ENCODE assay signal across 17 cellular contexts in genomic region chr19:41456342-41456918, GRCh38. TPM values are rescaled to one million over a fixed set of nuclear protein-coding genes. Genes with fewer than 3 reads are reported as not detected.
DNase-seq lines count a peak whose midpoint lies in the region; ATAC-seq, FAIRE-seq and TF ChIP-seq lines count a peak whose summit lies in the region.
"Had no signal": no experiment of that assay in that cellular context is flagged by ENCODE, and none has a peak within 500 bp of the region (broad histone marks: within the 10 kb centered on the region; RNA-seq: fewer than 3 reads in every experiment).

No MANE protein-coding gene starts in this region.

- peaks cover 21% of the 10 kb centered on the region for H3K4me1 Mint-ChIP-seq in activated naive CD8-positive, alpha-beta T cell treated with anti-CD3 and anti-CD28 coated beads, Interleukin-2, amount 10 ng/mL, durations not matched to agents 7 days and 5 days
- peaks cover 12% of the 10 kb centered on the region for H3K4me1 Mint-ChIP-seq in activated naive CD8-positive, alpha-beta T cell treated with anti-CD3 and anti-CD28 coated beads, Interleukin-2, amount 50 U/mL, for 24 hours
- no peaks in the 10 kb centered on the region for H3K4me1 Mint-ChIP-seq in progenitor cell of endocrine pancreas (ENCODE audit: low read depth)
- H3K4me1 Mint-ChIP-seq: GM23338 had no signal

- CTCF ChIA-PET in GM12878 (lab: Yijun Ruan, JAX), result interaction anchor here (0.8 to 2.6 kb wide), 13 partner anchors 8 to 142 kb away, joined by 3 to 27 read pairs (median 5); partner anchors contain the start of gene B9D2

- no peaks in the 10 kb centered on the region for H3K9me1 ChIP-seq in keratinocyte (ENCODE audit: control insufficient read depth, extremely low read depth, insufficient read depth, low read length)

- SMC1A ChIA-PET in GM12878 (lab: Charles Lee; ENCODE audit: uncharacterized antibody, unreplicated experiment), result interaction anchor here (0.6 to 2.4 kb wide), 9 partner anchors 11 to 120 kb away, joined by 3 to 7 read pairs (median 5); no protein-coding TSS in a partner anchor

- H4K20me1 ChIP-seq in GM12878 (ENCODE audit: control insufficient read depth, insufficient read depth), result no peaks in the 10 kb centered on the region
- H4K20me1 ChIP-seq in keratinocyte (ENCODE audit: control insufficient read depth, extremely low read depth, insufficient read depth, low read length), result no peaks in the 10 kb centered on the region
- H4K20me1 ChIP-seq: BLaER1 had no signal

- TF ChIP-seq RAD21 in GM12878 (IDR thresholded peaks at IDR 0.05; ENCODE audit: insufficient read depth, low read depth, low read length), result no peak

- no peak for TF ChIP-seq POLR2A in GM12878 (IDR thresholded peaks at IDR 0.05; ENCODE audit: low read depth, low read length)
- no peak for TF ChIP-seq POLR2A in upper lobe of left lung (IDR thresholded peaks at IDR 0.05)

- no peak for DNase-seq in activated naive CD8-positive, alpha-beta T cell treated with anti-CD3 and anti-CD28 coated beads, Interleukin-2, amount 10 ng/mL, durations not matched to agents 7 days and 5 days
- no peak for DNase-seq in activated naive CD8-positive, alpha-beta T cell treated with anti-CD3 and anti-CD28 coated beads, Interleukin-2, amount 50 U/mL, for 24 hours
- no peak for DNase-seq in GM12878 (ENCODE audit: low read depth, low spot score)
- no peak for DNase-seq in keratinocyte (ENCODE audit: low read depth, low spot score)
- no peak for DNase-seq in upper lobe of left lung
- DNase-seq in midbrain (lab: John Stamatoyannopoulos, UW), result no peak
- no peak for DNase-seq in progenitor cell of endocrine pancreas (ENCODE audit: low spot score, unreplicated experiment)
- DNase-seq: NCI-H187 treated with DMSO at 0.1 percent for 48 hours, PC-9 had no signal

- FAIRE-seq in GM12878 (lab: Jason Lieb, UNC) (no peak), keratinocyte (lab: Jason Lieb, UNC) (peak; percentile 17)
- FAIRE-seq: colon, G401.6 had no signal

- RAD21 ChIA-PET in GM12878 (lab: Charles Lee; ENCODE audit: unreplicated experiment), result interaction anchor here (1.9 kb wide), 1 partner anchor 81 kb away, joined by 5 read pairs; no protein-coding TSS in a partner anchor

- H2AFZ ChIP-seq in GM12878 (ENCODE audit: control insufficient read depth, low read depth, low read length) (no peak overlapping the region), keratinocyte (ENCODE audit: control insufficient read depth, low read length) (no peak overlapping the region)
- H2AFZ ChIP-seq: GM23338, PC-9 had no signal

- H3K9me3 ChIP-seq in GM12878 (replicated peaks; ENCODE audit: control insufficient read depth, insufficient read depth, low read length) (no peaks in the 10 kb centered on the region), keratinocyte (ENCODE audit: control insufficient read depth, low read depth, low read length) (no peaks in the 10 kb centered on the region), upper lobe of left lung (no peaks in the 10 kb centered on the region)
- H3K9me3 ChIP-seq: BLaER1, tibial nerve had no signal

- H3K4me3 Mint-ChIP-seq in activated naive CD8-positive, alpha-beta T cell treated with anti-CD3 and anti-CD28 coated beads, Interleukin-2, amount 10 ng/mL, durations not matched to agents 7 days and 5 days, result peak overlapping the region; percentile 70
- H3K4me3 Mint-ChIP-seq in activated naive CD8-positive, alpha-beta T cell treated with anti-CD3 and anti-CD28 coated beads, Interleukin-2, amount 50 U/mL, for 24 hours, result no peak overlapping the region
- H3K4me3 Mint-ChIP-seq in progenitor cell of endocrine pancreas (ENCODE audit: low read depth), result no peak overlapping the region
- H3K4me3 Mint-ChIP-seq: GM23338 had no signal

- no TSS peak for BruUV-seq in GM12878 (replicated peaks; lab: Mats Ljungman, UMichigan)

- ATAC-seq in activated naive CD8-positive, alpha-beta T cell treated with anti-CD3 and anti-CD28 coated beads, Interleukin-2, amount 10 ng/mL, durations not matched to agents 7 days and 5 days (ENCODE audit: low read depth), result no peak
- ATAC-seq in activated naive CD8-positive, alpha-beta T cell treated with anti-CD3 and anti-CD28 coated beads, Interleukin-2, amount 50 U/mL, for 24 hours, result no peak
- ATAC-seq in GM12878 (no peak), upper lobe of left lung (ENCODE audit: low FRiP score in 2 of 2) (no peak), HG02642 (IDR thresholded peaks at IDR 0.05; ENCODE audit: poor library complexity, unreplicated experiment) (no peak)
- ATAC-seq: GM23338 had no signal

- TF ChIP-seq EP300 in GM12878 (IDR thresholded peaks at IDR 0.05; ENCODE audit: borderline replicate concordance in 1 of 2, control insufficient read depth in 1 of 2, low read depth in 2 of 2, low read length in 2 of 2), result no peak
- TF ChIP-seq EP300 in upper lobe of left lung (IDR thresholded peaks at IDR 0.05), result no peak

- H3K79me2 ChIP-seq in GM12878 (ENCODE audit: control insufficient read depth, insufficient read depth, low read length) (no peaks in the 10 kb centered on the region), keratinocyte (ENCODE audit: control insufficient read depth, insufficient read depth, low read length) (no peaks in the 10 kb centered on the region)

- peak overlapping the region; percentile 12; the same call in 1 of the 2 replicates for H3K9ac ChIP-seq in GM12878 (ENCODE audit: control insufficient read depth, insufficient read depth, low read length)
- no peak overlapping the region for H3K9ac ChIP-seq in keratinocyte (ENCODE audit: control insufficient read depth, extremely low read depth, insufficient read depth, low read length)
- H3K9ac ChIP-seq: BLaER1 had no signal

- H3K36me3 ChIP-seq in GM12878 (ENCODE audit: control insufficient read depth in 2 of 2, insufficient read depth in 2 of 2, low read length in 1 of 2) (no peaks in the 10 kb centered on the region), keratinocyte (ENCODE audit: control insufficient read depth in 2 of 2, extremely low read depth in 1 of 2, insufficient read depth in 2 of 2, low read length in 2 of 2) (no peaks in the 10 kb centered on the region), upper lobe of left lung (no peaks in the 10 kb centered on the region)
- H3K36me3 ChIP-seq: BLaER1, tibial nerve had no signal

- H3K4me3 ChIP-seq in GM12878 (no peak overlapping the region), keratinocyte (ENCODE audit: control insufficient read depth in 2 of 3, extremely low read depth in 1 of 3, insufficient read depth in 2 of 3, low read depth in 1 of 3, low read length in 3 of 3) (no peak overlapping the region), upper lobe of left lung (no peak overlapping the region)
- H3K4me3 ChIP-seq: BLaER1, GM23338, PC-9, tibial nerve had no signal

- H3K4me2 ChIP-seq in GM12878 (ENCODE audit: control insufficient read depth, insufficient read depth) (peak overlapping the region; percentile 48; the same call in 1 of the 2 replicates), keratinocyte (ENCODE audit: control insufficient read depth, extremely low read depth, insufficient read depth, low read depth, low read length) (no peak overlapping the region)
- H3K4me2 ChIP-seq: BLaER1, GM23338, PC-9 had no signal

- TF ChIP-seq CTCF in GM12878 (IDR thresholded peaks at IDR 0.05 in 2 of 3, conservative IDR thresholded peaks at IDR 0.05 in 1 of 3; ENCODE audit: control insufficient read depth in 2 of 3, extremely low read depth in 1 of 3, insufficient read depth in 1 of 3, low read depth in 3 of 3, low read length in 3 of 3) (no peak), keratinocyte (optimal IDR thresholded peaks at IDR 0.05 in 1 of 3, IDR thresholded peaks at IDR 0.05 in 1 of 3, conservative IDR thresholded peaks at IDR 0.05 in 1 of 3; ENCODE audit: extremely low read depth in 1 of 3, insufficient read depth in 2 of 3, low read length in 3 of 3) (no peak), upper lobe of left lung (IDR thresholded peaks at IDR 0.05) (no peak), progenitor cell of endocrine pancreas (IDR thresholded peaks at IDR 0.05; ENCODE audit: unreplicated experiment) (no peak)

- H3K27me3 Mint-ChIP-seq in activated naive CD8-positive, alpha-beta T cell treated with anti-CD3 and anti-CD28 coated beads, Interleukin-2, amount 10 ng/mL, durations not matched to agents 7 days and 5 days, result peaks cover 8% of the 10 kb centered on the region
- no peaks in the 10 kb centered on the region for H3K27me3 Mint-ChIP-seq in activated naive CD8-positive, alpha-beta T cell treated with anti-CD3 and anti-CD28 coated beads, Interleukin-2, amount 50 U/mL, for 24 hours
- H3K27me3 Mint-ChIP-seq in progenitor cell of endocrine pancreas, result peaks cover 8% of the 10 kb centered on the region

- H3K4me1 ChIP-seq in GM12878 (ENCODE audit: control insufficient read depth, insufficient read depth, low read length) (peaks cover 33% of the 10 kb centered on the region), keratinocyte (ENCODE audit: control insufficient read depth, extremely low read depth, insufficient read depth, low read length) (no peaks in the 10 kb centered on the region), upper lobe of left lung (peaks cover 11 to 22% (median 16%) of the 10 kb centered on the region in 4 donors)
- H3K4me1 ChIP-seq: BLaER1 had no signal

- POLR2A ChIA-PET in activated naive CD8-positive, alpha-beta T cell treated with anti-CD3 and anti-CD28 coated beads, Interleukin-2, amount 10 ng/mL, durations not matched to agents 7 days and 5 days (lab: Charles Lee), result interaction anchor here (0.6 to 3.6 kb wide), 9 partner anchors 8 to 192 kb away, joined by 3 to 14 read pairs (median 5); partner anchors contain the start of genes DMAC2 and HNRNPUL1
- POLR2A ChIA-PET in GM12878 (lab: Charles Lee), result no interaction called here

- in situ Hi-C loops in GM12878 (cut with MboI), result no loop called here

- peak overlapping the region; percentile 82 for H3K27ac Mint-ChIP-seq in activated naive CD8-positive, alpha-beta T cell treated with anti-CD3 and anti-CD28 coated beads, Interleukin-2, amount 10 ng/mL, durations not matched to agents 7 days and 5 days
- H3K27ac Mint-ChIP-seq in activated naive CD8-positive, alpha-beta T cell treated with anti-CD3 and anti-CD28 coated beads, Interleukin-2, amount 50 U/mL, for 24 hours, result no peak overlapping the region
- H3K27ac Mint-ChIP-seq in progenitor cell of endocrine pancreas, result no peak overlapping the region
- H3K27ac Mint-ChIP-seq: GM23338 had no signal

- no peak overlapping the region for H3K27ac ChIP-seq in GM12878 (ENCODE audit: control insufficient read depth, insufficient read depth)
- no peak overlapping the region for H3K27ac ChIP-seq in keratinocyte (ENCODE audit: control insufficient read depth, insufficient read depth, low read length)
- peak overlapping the region; percentile 12 to 75 (median 42) for H3K27ac ChIP-seq in upper lobe of left lung
- H3K27ac ChIP-seq: BLaER1, PC-9 had no signal

- no peaks in the 10 kb centered on the region for H3K36me3 Mint-ChIP-seq in activated naive CD8-positive, alpha-beta T cell treated with anti-CD3 and anti-CD28 coated beads, Interleukin-2, amount 10 ng/mL, durations not matched to agents 7 days and 5 days
- H3K36me3 Mint-ChIP-seq in activated naive CD8-positive, alpha-beta T cell treated with anti-CD3 and anti-CD28 coated beads, Interleukin-2, amount 50 U/mL, for 24 hours (ENCODE audit: low read depth), result no peaks in the 10 kb centered on the region
- no peaks in the 10 kb centered on the region for H3K36me3 Mint-ChIP-seq in progenitor cell of endocrine pancreas (ENCODE audit: insufficient read depth)

- H3K27me3 ChIP-seq in GM12878 (replicated peaks in 1 of 2; ENCODE audit: control insufficient read depth in 2 of 2, insufficient read depth in 2 of 2, low read length in 1 of 2) (no peaks in the 10 kb centered on the region; a peak in 1 of 4 replicates), keratinocyte (ENCODE audit: control insufficient read depth, extremely low read depth, insufficient read depth, low read length) (peaks cover 3% of the 10 kb centered on the region), upper lobe of left lung (no peaks in the 10 kb centered on the region)
- H3K27me3 ChIP-seq: BLaER1 had no signal

- no peaks in the 10 kb centered on the region for H3K9me3 Mint-ChIP-seq in activated naive CD8-positive, alpha-beta T cell treated with anti-CD3 and anti-CD28 coated beads, Interleukin-2, amount 10 ng/mL, durations not matched to agents 7 days and 5 days
- H3K9me3 Mint-ChIP-seq in activated naive CD8-positive, alpha-beta T cell treated with anti-CD3 and anti-CD28 coated beads, Interleukin-2, amount 50 U/mL, for 24 hours, result no peaks in the 10 kb centered on the region
- H3K9me3 Mint-ChIP-seq in progenitor cell of endocrine pancreas (ENCODE audit: low read depth), result peaks cover 6% of the 10 kb centered on the region
- H3K9me3 Mint-ChIP-seq: GM23338 had no signal

- intact Hi-C loops in GM12878 (cut with micrococcal nuclease; ENCODE audit: unreplicated experiment), result no loop called here

- WGBS in GM12878 (ENCODE audit: insufficient coverage, insufficient replicate concordance, low lambda C conversion rate, missing lambda C conversion rate), result 70% methylated on average over 7 of the region's 7 CpGs
- 19 to 20% methylated on average over 7 of the region's 7 CpGs for WGBS in upper lobe of left lung, 2 donors

- dilution Hi-C loops in keratinocyte (cut with MboI; ENCODE audit: extremely low pct_ligation_motif_present, low sequenced_read_pairs), result no loop called here

RNA-seq across cellular contexts. Expression of gene ERICH4, which starts 13.5 kb away (rescaled TPM):
- total RNA-seq in activated naive CD8-positive, alpha-beta T cell treated with anti-CD3 and anti-CD28 coated beads, Interleukin-2, amount 10 ng/mL, durations not matched to agents 7 days and 5 days, result not detected
- not detected in 2 replicates for total RNA-seq in GM12878 (2013; cell fraction: nucleolus; rRNA removed)
- total RNA-seq in GM12878 (2014; rRNA removed) (not detected in 2 replicates), GM12878 (2014; rRNA removed; fragmentation: Illumina TruSeq; extraction: Trizol) (not detected in 2 replicates), GM12878 (2021) (not detected in 2 replicates), upper lobe of left lung (not detected), progenitor cell of endocrine pancreas (not detected in 2 replicates)
- not detected for polyA plus RNA-seq in GM12878 (2011; ENCODE audit: low read depth)
- polyA plus RNA-seq in GM12878 (2011; rRNA removed) (not detected in 2 replicates), GM12878 (2014; fragmentation: Illumina TruSeq; extraction: Trizol) (not detected in 2 replicates), GM12878 (2014; fragmentation: Nextera tagmentation; extraction: Ambion mirVana) (not detected), GM12878 (2014; rRNA removed) (not detected in 2 replicates), GM12878 (2016; fragmentation: Nextera tagmentation; extraction: Ambion mirVana) (not detected), keratinocyte (not detected in 3 replicates)
- polyA plus RNA-seq in GM12878 (2011; cell fraction: cytosol; rRNA removed), result not detected in 2 replicates
- not detected in 2 replicates for polyA plus RNA-seq in GM12878 (2011; cell fraction: nucleus; rRNA removed)
- polyA plus RNA-seq in GM12878 (2012), result not detected in 2 replicates
- not detected in 2 replicates for polyA minus RNA-seq in GM12878 (2011; rRNA and poly(A)+ RNA removed)
- polyA minus RNA-seq in GM12878 (2011; cell fraction: cytosol; rRNA and poly(A)+ RNA removed), result not detected in 2 replicates
- polyA minus RNA-seq in GM12878 (2011; cell fraction: nucleus; rRNA and poly(A)+ RNA removed), result not detected in 2 replicates
- not detected for polyA plus RNA-seq in keratinocyte (2011; ENCODE audit: low read depth)
- not detected in 2 replicates for polyA plus RNA-seq in keratinocyte (2011; cell fraction: cytosol; rRNA removed)
- not detected in 2 replicates for polyA plus RNA-seq in keratinocyte (2011; cell fraction: nucleus; rRNA removed)
- polyA plus RNA-seq in keratinocyte (2012; ENCODE audit: low replicate concordance), result not detected in 2 replicates
- polyA minus RNA-seq in keratinocyte, result not detected in 3 replicates
- not detected for polyA minus RNA-seq in keratinocyte (2011; cell fraction: cytosol; rRNA and poly(A)+ RNA removed)
- polyA minus RNA-seq in keratinocyte (2011; cell fraction: nucleus; rRNA and poly(A)+ RNA removed), result not detected in 2 replicates
- total RNA-seq: glomerular endothelial cell, GM23338, mesenteric fat pad, PC-9, tibial nerve had no signal
- polyA plus RNA-seq: GM23338 had no signal

RNA-seq across cellular contexts. Expression of gene DMAC2, which starts 16.7 kb away (rescaled TPM):
- total RNA-seq in activated naive CD8-positive, alpha-beta T cell treated with anti-CD3 and anti-CD28 coated beads, Interleukin-2, amount 10 ng/mL, durations not matched to agents 7 days and 5 days, result 10 to 100 TPM; 41.3 to 42.6 TPM
- 10.3 and 10.4 TPM in 2 replicates for total RNA-seq in GM12878 (2013; cell fraction: nucleolus; rRNA removed)
- total RNA-seq in GM12878 (2014; rRNA removed) (43.1 and 43.2 TPM in 2 replicates), GM12878 (2014; rRNA removed; fragmentation: Illumina TruSeq; extraction: Trizol) (30.4 and 35.3 TPM in 2 replicates), GM12878 (2021) (45.6 and 48.3 TPM in 2 replicates), upper lobe of left lung (10 to 100 TPM; 28.9 to 63.1 (median 38.3) TPM), progenitor cell of endocrine pancreas (51.3 and 54.1 TPM in 2 replicates)
- polyA plus RNA-seq in GM12878 (2011; ENCODE audit: low read depth), result 20.5 TPM
- polyA plus RNA-seq in GM12878 (2011; rRNA removed) (34.0 and 42.2 TPM in 2 replicates), GM12878 (2014; fragmentation: Illumina TruSeq; extraction: Trizol) (17.9 and 38.1 TPM in 2 replicates), GM12878 (2014; fragmentation: Nextera tagmentation; extraction: Ambion mirVana) (10 to 100 TPM; 10.8 to 14.8 TPM), GM12878 (2014; rRNA removed) (52.7 and 57.2 TPM in 2 replicates), GM12878 (2016; fragmentation: Nextera tagmentation; extraction: Ambion mirVana) (10 to 100 TPM; 45.4 to 54.3 TPM), keratinocyte (45.3 to 64.0 TPM (median 45.6 TPM) in 3 replicates)
- 74.4 and 76.4 TPM in 2 replicates for polyA plus RNA-seq in GM12878 (2011; cell fraction: cytosol; rRNA removed)
- 39.3 and 47.7 TPM in 2 replicates for polyA plus RNA-seq in GM12878 (2011; cell fraction: nucleus; rRNA removed)
- polyA plus RNA-seq in GM12878 (2012), result 31.8 and 38.7 TPM in 2 replicates
- polyA minus RNA-seq in GM12878 (2011; rRNA and poly(A)+ RNA removed), result 39.6 and 53.1 TPM in 2 replicates
- polyA minus RNA-seq in GM12878 (2011; cell fraction: cytosol; rRNA and poly(A)+ RNA removed), result 20.3 and 20.7 TPM in 2 replicates
- polyA minus RNA-seq in GM12878 (2011; cell fraction: nucleus; rRNA and poly(A)+ RNA removed), result 5.3 and 8.1 TPM in 2 replicates
- polyA plus RNA-seq in keratinocyte (2011; ENCODE audit: low read depth), result 30.6 TPM
- 57.1 and 81.4 TPM in 2 replicates for polyA plus RNA-seq in keratinocyte (2011; cell fraction: cytosol; rRNA removed)
- 39.8 and 51.4 TPM in 2 replicates for polyA plus RNA-seq in keratinocyte (2011; cell fraction: nucleus; rRNA removed)
- 37.1 and 51.0 TPM in 2 replicates for polyA plus RNA-seq in keratinocyte (2012; ENCODE audit: low replicate concordance)
- 49.0 to 61.4 TPM (median 61.2 TPM) in 3 replicates for polyA minus RNA-seq in keratinocyte
- polyA minus RNA-seq in keratinocyte (2011; cell fraction: cytosol; rRNA and poly(A)+ RNA removed), result 82.3 TPM
- polyA minus RNA-seq in keratinocyte (2011; cell fraction: nucleus; rRNA and poly(A)+ RNA removed), result 22.8 and 24.7 TPM in 2 replicates

RNA-seq across cellular contexts. Expression of gene B3GNT8, which starts 29.3 kb away (rescaled TPM):
- 1 to 10 TPM; 2.0 to 2.2 TPM for total RNA-seq in activated naive CD8-positive, alpha-beta T cell treated with anti-CD3 and anti-CD28 coated beads, Interleukin-2, amount 10 ng/mL, durations not matched to agents 7 days and 5 days
- 0.24 TPM in 1 of 2 replicates, not detected in the other for total RNA-seq in GM12878 (2013; cell fraction: nucleolus; rRNA removed)
- total RNA-seq in GM12878 (2014; rRNA removed), result 0.05 and 0.06 TPM in 2 replicates
- not detected in 2 replicates for total RNA-seq in GM12878 (2014; rRNA removed; fragmentation: Illumina TruSeq; extraction: Trizol)
- total RNA-seq in GM12878 (2021), result 1.1 and 1.2 TPM in 2 replicates
- polyA plus RNA-seq in GM12878 (2011; ENCODE audit: low read depth), result not detected
- polyA plus RNA-seq in GM12878 (2011; rRNA removed), result not detected in 2 replicates
- not detected in 2 replicates for polyA plus RNA-seq in GM12878 (2011; cell fraction: cytosol; rRNA removed)
- 0.09 and 0.15 TPM in 2 replicates for polyA plus RNA-seq in GM12878 (2011; cell fraction: nucleus; rRNA removed)
- 0.35 and 0.50 TPM in 2 replicates for polyA plus RNA-seq in GM12878 (2012)
- polyA plus RNA-seq in GM12878 (2014; fragmentation: Illumina TruSeq; extraction: Trizol), result 0.44 TPM in 1 of 2 replicates, not detected in the other
- not detected for polyA plus RNA-seq in GM12878 (2014; fragmentation: Nextera tagmentation; extraction: Ambion mirVana)
- polyA plus RNA-seq in GM12878 (2014; rRNA removed), result 0.08 and 0.23 TPM in 2 replicates
- polyA plus RNA-seq in GM12878 (2016; fragmentation: Nextera tagmentation; extraction: Ambion mirVana), result under 1 TPM; 0.17 to 0.58 TPM
- not detected in 2 replicates for polyA minus RNA-seq in GM12878 (2011; rRNA and poly(A)+ RNA removed)
- not detected in 2 replicates for polyA minus RNA-seq in GM12878 (2011; cell fraction: cytosol; rRNA and poly(A)+ RNA removed)
- polyA minus RNA-seq in GM12878 (2011; cell fraction: nucleus; rRNA and poly(A)+ RNA removed), result not detected in 2 replicates
- 0.45 to 1.8 TPM (median 0.97 TPM) in 3 replicates for polyA plus RNA-seq in keratinocyte
- 1.9 TPM for polyA plus RNA-seq in keratinocyte (2011; ENCODE audit: low read depth)
- polyA plus RNA-seq in keratinocyte (2011; cell fraction: cytosol; rRNA removed), result 0.22 and 0.87 TPM in 2 replicates
- polyA plus RNA-seq in keratinocyte (2011; cell fraction: nucleus; rRNA removed), result 1.4 and 1.6 TPM in 2 replicates
- 2.9 and 3.2 TPM in 2 replicates for polyA plus RNA-seq in keratinocyte (2012; ENCODE audit: low replicate concordance)
- 0.26 to 0.49 TPM (median 0.36 TPM) in 3 replicates for polyA minus RNA-seq in keratinocyte
- 2.7 TPM for polyA minus RNA-seq in keratinocyte (2011; cell fraction: cytosol; rRNA and poly(A)+ RNA removed)
- polyA minus RNA-seq in keratinocyte (2011; cell fraction: nucleus; rRNA and poly(A)+ RNA removed), result 0.62 and 1.7 TPM in 2 replicates
- 10 to 100 TPM; 10.0 to 39.1 (median 23.4) TPM for total RNA-seq in upper lobe of left lung
- total RNA-seq in progenitor cell of endocrine pancreas, result 4.4 and 4.6 TPM in 2 replicates
- total RNA-seq: PC-9 had no signal

RNA-seq across cellular contexts. Expression of gene BCKDHA, which starts 58.8 kb away (rescaled TPM):
- 10 to 100 TPM; 23.8 to 26.9 TPM for total RNA-seq in activated naive CD8-positive, alpha-beta T cell treated with anti-CD3 and anti-CD28 coated beads, Interleukin-2, amount 10 ng/mL, durations not matched to agents 7 days and 5 days
- total RNA-seq in GM12878 (2013; cell fraction: nucleolus; rRNA removed), result 45.1 and 48.8 TPM in 2 replicates
- total RNA-seq in GM12878 (2014; rRNA removed) (90.9 and 107 TPM in 2 replicates), GM12878 (2014; rRNA removed; fragmentation: Illumina TruSeq; extraction: Trizol) (19.2 and 23.9 TPM in 2 replicates), GM12878 (2021) (33.5 and 41.7 TPM in 2 replicates), upper lobe of left lung (10 to 100 TPM; 28.4 to 71.7 (median 63.3) TPM), progenitor cell of endocrine pancreas (15.2 and 16.3 TPM in 2 replicates)
- 14.8 TPM for polyA plus RNA-seq in GM12878 (2011; ENCODE audit: low read depth)
- polyA plus RNA-seq in GM12878 (2011; rRNA removed) (10.8 and 51.3 TPM in 2 replicates), GM12878 (2014; fragmentation: Illumina TruSeq; extraction: Trizol) (13.7 and 41.5 TPM in 2 replicates), GM12878 (2014; fragmentation: Nextera tagmentation; extraction: Ambion mirVana) (10 to 100 TPM in 1 of 2 experiments, 1 to 10 TPM in 1; 9.9 to 28.7 TPM), GM12878 (2014; rRNA removed) (68.1 and 73.1 TPM in 2 replicates), GM12878 (2016; fragmentation: Nextera tagmentation; extraction: Ambion mirVana) (100 to 1,000 TPM in 1 of 2 experiments, 10 to 100 TPM in 1; 99.8 to 105 TPM), keratinocyte (7.5 to 13.3 TPM (median 8.3 TPM) in 3 replicates)
- 77.5 and 123 TPM in 2 replicates for polyA plus RNA-seq in GM12878 (2011; cell fraction: cytosol; rRNA removed)
- polyA plus RNA-seq in GM12878 (2011; cell fraction: nucleus; rRNA removed), result 139 and 153 TPM in 2 replicates
- polyA plus RNA-seq in GM12878 (2012), result 64.0 and 79.5 TPM in 2 replicates
- 16.3 and 43.2 TPM in 2 replicates for polyA minus RNA-seq in GM12878 (2011; rRNA and poly(A)+ RNA removed)
- 26.5 and 33.1 TPM in 2 replicates for polyA minus RNA-seq in GM12878 (2011; cell fraction: cytosol; rRNA and poly(A)+ RNA removed)
- polyA minus RNA-seq in GM12878 (2011; cell fraction: nucleus; rRNA and poly(A)+ RNA removed), result 27.3 and 31.9 TPM in 2 replicates
- 17.2 TPM for polyA plus RNA-seq in keratinocyte (2011; ENCODE audit: low read depth)
- polyA plus RNA-seq in keratinocyte (2011; cell fraction: cytosol; rRNA removed), result 4.0 and 10.9 TPM in 2 replicates
- 8.5 and 12.7 TPM in 2 replicates for polyA plus RNA-seq in keratinocyte (2011; cell fraction: nucleus; rRNA removed)
- 10.0 and 11.7 TPM in 2 replicates for polyA plus RNA-seq in keratinocyte (2012; ENCODE audit: low replicate concordance)
- polyA minus RNA-seq in keratinocyte, result 5.5 to 10.0 TPM (median 7.3 TPM) in 3 replicates
- 24.0 TPM for polyA minus RNA-seq in keratinocyte (2011; cell fraction: cytosol; rRNA and poly(A)+ RNA removed)
- 6.4 and 8.4 TPM in 2 replicates for polyA minus RNA-seq in keratinocyte (2011; cell fraction: nucleus; rRNA and poly(A)+ RNA removed)

RNA-seq across cellular contexts. Expression of gene EXOSC5, which starts 59.3 kb away (rescaled TPM):
- 10 to 100 TPM; 20.9 to 25.9 TPM for total RNA-seq in activated naive CD8-positive, alpha-beta T cell treated with anti-CD3 and anti-CD28 coated beads, Interleukin-2, amount 10 ng/mL, durations not matched to agents 7 days and 5 days
- 18.8 and 27.0 TPM in 2 replicates for total RNA-seq in GM12878 (2013; cell fraction: nucleolus; rRNA removed)
- total RNA-seq in GM12878 (2014; rRNA removed), result 38.8 and 44.3 TPM in 2 replicates
- total RNA-seq in GM12878 (2014; rRNA removed; fragmentation: Illumina TruSeq; extraction: Trizol), result 28.1 and 30.7 TPM in 2 replicates
- 57.8 and 62.7 TPM in 2 replicates for total RNA-seq in GM12878 (2021)
- 21.5 TPM for polyA plus RNA-seq in GM12878 (2011; ENCODE audit: low read depth)
- polyA plus RNA-seq in GM12878 (2011; rRNA removed), result 26.0 and 61.0 TPM in 2 replicates
- 87.8 and 129 TPM in 2 replicates for polyA plus RNA-seq in GM12878 (2011; cell fraction: cytosol; rRNA removed)
- polyA plus RNA-seq in GM12878 (2011; cell fraction: nucleus; rRNA removed), result 70.8 and 78.6 TPM in 2 replicates
- polyA plus RNA-seq in GM12878 (2012), result 48.6 and 84.3 TPM in 2 replicates
- 2.5 and 15.8 TPM in 2 replicates for polyA plus RNA-seq in GM12878 (2014; fragmentation: Illumina TruSeq; extraction: Trizol)
- 10 to 100 TPM; 20.6 to 25.3 TPM for polyA plus RNA-seq in GM12878 (2014; fragmentation: Nextera tagmentation; extraction: Ambion mirVana)
- 74.2 and 88.9 TPM in 2 replicates for polyA plus RNA-seq in GM12878 (2014; rRNA removed)
- 100 to 1,000 TPM; 116 to 123 TPM for polyA plus RNA-seq in GM12878 (2016; fragmentation: Nextera tagmentation; extraction: Ambion mirVana)
- polyA minus RNA-seq in GM12878 (2011; rRNA and poly(A)+ RNA removed), result 14.6 and 32.7 TPM in 2 replicates
- 13.9 and 16.2 TPM in 2 replicates for polyA minus RNA-seq in GM12878 (2011; cell fraction: cytosol; rRNA and poly(A)+ RNA removed)
- 14.7 and 20.0 TPM in 2 replicates for polyA minus RNA-seq in GM12878 (2011; cell fraction: nucleus; rRNA and poly(A)+ RNA removed)
- 12.5 to 18.2 TPM (median 14.7 TPM) in 3 replicates for polyA plus RNA-seq in keratinocyte
- 5.2 TPM for polyA plus RNA-seq in keratinocyte (2011; ENCODE audit: low read depth)
- polyA plus RNA-seq in keratinocyte (2011; cell fraction: cytosol; rRNA removed), result 9.8 and 17.2 TPM in 2 replicates
- polyA plus RNA-seq in keratinocyte (2011; cell fraction: nucleus; rRNA removed), result 8.0 and 9.1 TPM in 2 replicates
- polyA plus RNA-seq in keratinocyte (2012; ENCODE audit: low replicate concordance), result 17.8 and 27.7 TPM in 2 replicates
- 3.7 to 11.7 TPM (median 4.7 TPM) in 3 replicates for polyA minus RNA-seq in keratinocyte
- polyA minus RNA-seq in keratinocyte (2011; cell fraction: cytosol; rRNA and poly(A)+ RNA removed), result 15.2 TPM
- 4.9 and 7.4 TPM in 2 replicates for polyA minus RNA-seq in keratinocyte (2011; cell fraction: nucleus; rRNA and poly(A)+ RNA removed)
- 10 to 100 TPM in 4 of 6 donors, 1 to 10 TPM in 1, under 1 TPM in 1; 0.89 to 18.4 (median 16.0) TPM for total RNA-seq in upper lobe of left lung
- total RNA-seq in progenitor cell of endocrine pancreas, result 15.4 and 17.0 TPM in 2 replicates

Comparison
In these comparisons a context has a peak if more than half of its experiments do, and no peak if none do; other contexts are left out.
1. H3K27ac ChIP-seq: peak in upper lobe of left lung (4 of 4); none in GM12878 (single experiment) and keratinocyte (single experiment).